In genomic region chr12:90953956-90954421, GRCh38 we compare ENCODE assay signal across 2 cellular contexts.
TF ChIP-seq lines count a peak whose summit lies in the region.

No MANE protein-coding gene starts in this region.

TF ChIP-seq in HCT116, 20 proteins besides CTCF, POLR2A, EP300 and RAD21:
- TF ChIP-seq, protein P1, sequence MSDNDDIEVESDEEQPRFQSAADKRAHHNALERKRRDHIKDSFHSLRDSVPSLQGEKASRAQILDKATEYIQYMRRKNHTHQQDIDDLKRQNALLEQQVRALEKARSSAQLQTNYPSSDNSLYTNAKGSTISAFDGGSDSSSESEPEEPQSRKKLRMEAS (IDR thresholded peaks at IDR 0.05), result no peak
- TF ChIP-seq TCF7L2 (IDR thresholded peaks at IDR 0.05; ENCODE audit: borderline replicate concordance, extremely low read depth, insufficient read depth, insufficient read length) (no peak), SIN3A (IDR thresholded peaks at IDR 0.05; ENCODE audit: low read depth) (no peak), EZH2 (IDR thresholded peaks at IDR 0.05) (no peak), EGR1 (IDR thresholded peaks at IDR 0.05; ENCODE audit: low read depth) (no peak), CEBPB (IDR thresholded peaks at IDR 0.05; ENCODE audit: low read depth) (no peak), CBX3 (IDR thresholded peaks at IDR 0.05; ENCODE audit: low read depth) (no peak)
- TF ChIP-seq, protein P2, sequence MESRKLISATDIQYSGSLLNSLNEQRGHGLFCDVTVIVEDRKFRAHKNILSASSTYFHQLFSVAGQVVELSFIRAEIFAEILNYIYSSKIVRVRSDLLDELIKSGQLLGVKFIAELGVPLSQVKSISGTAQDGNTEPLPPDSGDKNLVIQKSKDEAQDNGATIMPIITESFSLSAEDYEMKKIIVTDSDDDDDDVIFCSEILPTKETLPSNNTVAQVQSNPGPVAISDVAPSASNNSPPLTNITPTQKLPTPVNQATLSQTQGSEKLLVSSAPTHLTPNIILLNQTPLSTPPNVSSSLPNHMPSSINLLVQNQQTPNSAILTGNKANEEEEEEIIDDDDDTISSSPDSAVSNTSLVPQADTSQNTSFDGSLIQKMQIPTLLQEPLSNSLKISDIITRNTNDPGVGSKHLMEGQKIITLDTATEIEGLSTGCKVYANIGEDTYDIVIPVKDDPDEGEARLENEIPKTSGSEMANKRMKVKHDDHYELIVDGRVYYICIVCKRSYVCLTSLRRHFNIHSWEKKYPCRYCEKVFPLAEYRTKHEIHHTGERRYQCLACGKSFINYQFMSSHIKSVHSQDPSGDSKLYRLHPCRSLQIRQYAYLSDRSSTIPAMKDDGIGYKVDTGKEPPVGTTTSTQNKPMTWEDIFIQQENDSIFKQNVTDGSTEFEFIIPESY (IDR thresholded peaks at IDR 0.05; ENCODE audit: extremely low read depth, insufficient replicate concordance, low read length), result no peak

TF ChIP-seq in GM12878, 131 proteins besides CTCF, POLR2A, EP300 and RAD21:
- TF ChIP-seq BACH1 (IDR thresholded peaks at IDR 0.05; ENCODE audit: borderline replicate concordance), result no peak
- TF ChIP-seq MYC (IDR thresholded peaks at IDR 0.05; ENCODE audit: insufficient read depth, insufficient read length, insufficient replicate concordance, low read length, severe bottlenecking), result no peak
- TF ChIP-seq ASH2L (IDR thresholded peaks at IDR 0.05; ENCODE audit: borderline replicate concordance, low read depth), result no peak
- no peak for TF ChIP-seq RBBP5 (conservative IDR thresholded peaks at IDR 0.05)
- TF ChIP-seq YY1 (IDR thresholded peaks at IDR 0.05; ENCODE audit: low read depth, low read length), result no peak
- no peak for TF ChIP-seq NR2C1 (IDR thresholded peaks at IDR 0.05)
- no peak for TF ChIP-seq IKZF2 (IDR thresholded peaks at IDR 0.05)
- no peak for TF ChIP-seq CBX3 (IDR thresholded peaks at IDR 0.05; ENCODE audit: borderline replicate concordance, low read depth)
